ENCODE assay signal across 15 cellular contexts in genomic region chr1:10626781-10627410, GRCh38.
"Had no signal": no experiment of that assay in that cellular context is flagged by ENCODE, and none has a peak within 500 bp of the region (broad histone marks: within the 10 kb centered on the region; RNA-seq: fewer than 3 reads in every experiment).

No MANE protein-coding gene starts in this region.

- H3K79me2 ChIP-seq: hepatocyte had no signal

- H3K4me1 ChIP-seq: left lung, uterus had no signal

- H3K4me3 ChIP-seq: ascending aorta, hepatocyte, left lung, right atrium auricular region, smooth muscle cell, thoracic aorta, uterus had no signal

- H2AFZ ChIP-seq: hepatocyte had no signal

- H3K9me3 ChIP-seq: ascending aorta, left lung, right atrium auricular region, thoracic aorta, uterus had no signal

- H3K4me2 ChIP-seq: hepatocyte, smooth muscle cell had no signal

- H3K27me3 ChIP-seq: ascending aorta, hepatocyte, left lung, right atrium auricular region, uterus had no signal

- DNase-seq: activated CD4-positive, alpha-beta T cell treated with anti-CD3 and anti-CD28 coated beads, Interleukin-2, amount 50 U/mL, for 1 hour; activated CD8-positive, alpha-beta memory T cell treated with anti-CD3 and anti-CD28 coated beads for 24 hours; kidney; mesenchymal stem cell; natural killer cell; T-helper 2 cell had no signal

- H3K27ac ChIP-seq: hepatocyte, left lung, right atrium auricular region had no signal

- ATAC-seq: activated CD4-positive, CD25-positive, alpha-beta regulatory T cell treated with anti-CD3 and anti-CD28 coated beads, Interleukin-2, amount 50 U/mL, for 24 hours; esophagus mucosa; natural killer cell had no signal

- H3K36me3 ChIP-seq: uterus had no signal
